ENCODE assay signal across 9 cellular contexts in the genomic region with DNA sequence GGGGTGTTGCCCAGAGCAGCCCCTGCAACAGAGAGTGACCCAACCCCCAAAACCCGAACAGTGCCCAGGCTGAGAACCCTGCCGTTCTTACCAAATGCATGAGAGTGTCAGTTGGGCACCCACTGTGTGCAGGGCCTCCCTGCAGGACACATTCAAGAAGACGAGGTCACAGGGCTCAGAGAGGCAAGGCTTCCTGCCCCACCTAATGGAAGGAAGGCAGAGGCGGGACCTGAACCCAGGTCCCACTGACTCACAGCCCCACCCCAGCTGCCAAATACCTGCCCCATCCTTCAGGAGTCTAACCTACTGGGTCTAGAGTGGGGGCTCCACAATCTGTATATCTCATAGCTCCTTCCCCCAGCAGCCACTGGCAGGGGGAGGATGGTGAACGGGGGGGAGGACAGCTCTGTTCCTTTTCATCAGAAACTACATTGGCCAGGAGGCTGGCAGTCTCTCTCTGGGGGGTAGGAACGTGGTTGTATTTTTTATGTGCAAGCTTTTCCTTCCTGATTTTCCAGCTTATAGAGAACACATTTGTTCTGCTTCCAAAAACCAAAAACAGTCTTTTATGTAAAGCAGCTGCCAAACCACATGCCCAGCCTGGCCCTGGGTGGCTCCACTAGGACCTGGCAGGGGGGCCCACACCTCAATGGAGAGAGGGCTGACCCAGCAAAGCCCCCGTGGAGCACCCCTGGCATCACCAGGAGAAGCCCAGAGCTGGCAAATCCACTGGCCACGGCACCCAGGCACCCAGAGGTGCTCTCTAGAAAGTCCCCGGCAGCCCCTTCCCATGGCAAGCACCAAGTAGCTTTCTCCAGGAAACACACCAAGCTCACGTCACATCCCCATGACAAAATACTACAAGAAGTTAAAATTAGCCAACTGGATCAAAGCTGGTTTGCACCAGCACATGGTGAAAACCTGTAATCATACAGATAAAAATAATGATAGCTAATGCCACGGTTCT. TPM values are rescaled to one million over a fixed set of nuclear protein-coding genes. Genes with fewer than 3 reads are reported as not detected.
DNase-seq lines count a peak whose midpoint lies in the region; ATAC-seq and TF ChIP-seq lines count a peak whose summit lies in the region.
"Had no signal": no experiment of that assay in that cellular context is flagged by ENCODE, and none has a peak within 500 bp of the region (broad histone marks: within the 10 kb centered on the region; RNA-seq: fewer than 3 reads in every experiment).

No MANE protein-coding gene starts in this region.

- peak overlapping the region; percentile 9 for H3K4me3 Mint-ChIP-seq in activated naive CD8-positive, alpha-beta T cell
- H3K4me3 Mint-ChIP-seq in activated naive CD8-positive, alpha-beta T cell treated with anti-CD3 and anti-CD28 coated beads, Interleukin-2, amount 50 U/mL, for 24 hours = no peak overlapping the region
- H3K4me3 Mint-ChIP-seq in mesothelial cell of epicardium = no peak overlapping the region

- H3K36me3 Mint-ChIP-seq in activated naive CD8-positive, alpha-beta T cell = peaks cover 5% of the 10 kb centered on the region
- H3K36me3 Mint-ChIP-seq in activated naive CD8-positive, alpha-beta T cell treated with anti-CD3 and anti-CD28 coated beads, Interleukin-2, amount 50 U/mL, for 24 hours (ENCODE audit: low read depth) = no peaks in the 10 kb centered on the region
- no peaks in the 10 kb centered on the region for H3K36me3 Mint-ChIP-seq in mesothelial cell of epicardium

- intact Hi-C loops in breast epithelium (cut with DNase I; ENCODE audit: low total_unique reads) = no loop called here

- no peak for ATAC-seq in activated naive CD8-positive, alpha-beta T cell treated with anti-CD3 and anti-CD28 coated beads, Interleukin-2, amount 50 U/mL, for 24 hours

- H3K27me3 Mint-ChIP-seq in activated naive CD8-positive, alpha-beta T cell = no peaks in the 10 kb centered on the region
- no peaks in the 10 kb centered on the region for H3K27me3 Mint-ChIP-seq in activated naive CD8-positive, alpha-beta T cell treated with anti-CD3 and anti-CD28 coated beads, Interleukin-2, amount 50 U/mL, for 24 hours
- no peaks in the 10 kb centered on the region for H3K27me3 Mint-ChIP-seq in mesothelial cell of epicardium (ENCODE audit: low read depth)

- no peaks in the 10 kb centered on the region for H3K9me3 Mint-ChIP-seq in activated naive CD8-positive, alpha-beta T cell (ENCODE audit: low read depth)
- no peaks in the 10 kb centered on the region for H3K9me3 Mint-ChIP-seq in activated naive CD8-positive, alpha-beta T cell treated with anti-CD3 and anti-CD28 coated beads, Interleukin-2, amount 50 U/mL, for 24 hours
- H3K9me3 Mint-ChIP-seq in mesothelial cell of epicardium = no peaks in the 10 kb centered on the region

- H3K27ac ChIP-seq in breast epithelium (peak overlapping the region; percentile 67 to 85), urinary bladder (ENCODE audit: low read depth) (peak overlapping the region; percentile 55)

- no peak overlapping the region for H3K27ac Mint-ChIP-seq in activated naive CD8-positive, alpha-beta T cell
- no peak overlapping the region for H3K27ac Mint-ChIP-seq in activated naive CD8-positive, alpha-beta T cell treated with anti-CD3 and anti-CD28 coated beads, Interleukin-2, amount 50 U/mL, for 24 hours
- H3K27ac Mint-ChIP-seq in mesothelial cell of epicardium = peak overlapping the region; percentile 99

- DNase-seq in activated naive CD8-positive, alpha-beta T cell treated with anti-CD3 and anti-CD28 coated beads, Interleukin-2, amount 50 U/mL, for 24 hours = no peak
- DNase-seq in breast epithelium (ENCODE audit: low spot score in 2 of 2) = no peak
- DNase-seq in mesothelial cell of epicardium (ENCODE audit: low spot score in 2 of 2, unreplicated experiment in 2 of 2) = no peak
- DNase-seq in activated gamma-delta T cell treated with Interleukin-2 at 50 U/mL for 16 hours = no peak
- no peak for DNase-seq in NCI-H82 (lab: John Stamatoyannopoulos, UW)
- DNase-seq in OCI-M1 (lab: John Stamatoyannopoulos, UW) = no peak
- DNase-seq: NCI-H2029 treated with DMSO at 0.1 percent for 48 hours had no signal

- no peak for TF ChIP-seq CTCF in breast epithelium (IDR thresholded peaks at IDR 0.05)
- no peak for TF ChIP-seq CTCF in mesothelial cell of epicardium (IDR thresholded peaks at IDR 0.05; ENCODE audit: unreplicated experiment)

- WGBS in urinary bladder = 48% methylated on average over 11 of the region's 11 CpGs

- H3K27me3 ChIP-seq in breast epithelium = no peaks in the 10 kb centered on the region

- no peak for TF ChIP-seq POLR2A in breast epithelium (IDR thresholded peaks at IDR 0.05)

- peaks cover 74% of the 10 kb centered on the region for H3K4me1 Mint-ChIP-seq in activated naive CD8-positive, alpha-beta T cell (ENCODE audit: low read depth)
- peaks cover 87% of the 10 kb centered on the region for H3K4me1 Mint-ChIP-seq in activated naive CD8-positive, alpha-beta T cell treated with anti-CD3 and anti-CD28 coated beads, Interleukin-2, amount 50 U/mL, for 24 hours
- H3K4me1 Mint-ChIP-seq in mesothelial cell of epicardium = peaks cover 46% of the 10 kb centered on the region

- H3K4me1 ChIP-seq in breast epithelium (peaks cover 18 to 34% of the 10 kb centered on the region in 2 donors), urinary bladder (ENCODE audit: insufficient read depth) (no peaks in the 10 kb centered on the region)

- H3K9me3 ChIP-seq in breast epithelium = no peaks in the 10 kb centered on the region

- no peak overlapping the region for H3K4me3 ChIP-seq in breast epithelium
- no peak overlapping the region for H3K4me3 ChIP-seq in urinary bladder (ENCODE audit: low read depth, low read length)

- no peaks in the 10 kb centered on the region for H3K36me3 ChIP-seq in breast epithelium
- H3K36me3 ChIP-seq in urinary bladder (ENCODE audit: insufficient read depth) = no peaks in the 10 kb centered on the region

RNA-seq across cellular contexts. Expression of a gene that starts 17.0 kb away (rescaled TPM):
- 10 to 100 TPM; 58.4 to 83.9 (median 71.7) TPM for total RNA-seq in breast epithelium
- 316 to 336 TPM (median 331 TPM) in 3 replicates for total RNA-seq in mesothelial cell of epicardium
- 46.8 TPM for total RNA-seq in urinary bladder
- 105 TPM for polyA plus RNA-seq in urinary bladder
